ENCODE assay signal across 14 cellular contexts in genomic region chr11:67398661-67399563, GRCh38. TPM values are rescaled to one million over a fixed set of nuclear protein-coding genes. Genes with fewer than 3 reads are reported as not detected.
A peak's percentile ranks its signal among the peaks of the same experiment; 100 is the strongest.
DNase-seq lines count a peak whose midpoint lies in the region; ATAC-seq, FAIRE-seq and TF ChIP-seq lines count a peak whose summit lies in the region.
"Had no signal": no experiment of that assay in that cellular context is flagged by ENCODE, and none has a peak within 500 bp of the region (broad histone marks: within the 10 kb centered on the region; RNA-seq: fewer than 3 reads in every experiment).

No MANE protein-coding gene starts in this region.

- peaks cover 0 to 13% of the 10 kb centered on the region in 2 experiments for H4K20me1 ChIP-seq in H1 (replicated peaks in 1 of 2; ENCODE audit: control insufficient read depth in 1 of 2, insufficient read depth in 2 of 2, low read length in 2 of 2)

- no peak overlapping the region for H2BK12ac ChIP-seq in H1 (ENCODE audit: low read depth, low read length)

- H4K5ac ChIP-seq in H1 (ENCODE audit: insufficient read length, low read depth, low read length), result no peak overlapping the region

- H3K56ac ChIP-seq in H1 (replicated peaks; ENCODE audit: insufficient read length, low read depth, low read length), result no peak overlapping the region

- TF ChIP-seq POLR2A in H1 (IDR thresholded peaks at IDR 0.05; ENCODE audit: control extremely low read depth in 1 of 2, low read depth in 2 of 2, low read length in 2 of 2), result peak in 1 of 2 experiments; percentile 10; a peak in 1 of 3 replicates

- no peak overlapping the region for H3K4ac ChIP-seq in H1 (replicated peaks; ENCODE audit: insufficient read length, low read depth, low read length)

- H3K4me3 ChIP-seq in H1 (ENCODE audit: extremely low read depth in 1 of 4, insufficient read depth in 2 of 4, low read depth in 3 of 4, low read length in 4 of 4), result no peak overlapping the region
- H3K4me3 ChIP-seq: A549 had no signal

- peaks cover 40% of the 10 kb centered on the region for H3K36me3 Mint-ChIP-seq in activated CD4-positive, alpha-beta T cell treated with anti-CD3 and anti-CD28 coated beads, Interleukin-2, amount 10 ng/mL, durations not matched to agents 24 days and 14 days (ENCODE audit: low read depth)
- peaks cover 5% of the 10 kb centered on the region for H3K36me3 Mint-ChIP-seq in progenitor cell of endocrine pancreas (ENCODE audit: insufficient read depth)

- FAIRE-seq in H1 (lab: Jason Lieb, UNC) (no peak), frontal cortex (lab: Jason Lieb, UNC) (no peak)
- FAIRE-seq: A549 had no signal

- no peak overlapping the region for H2BK15ac ChIP-seq in H1 (ENCODE audit: low read length)

- no peak overlapping the region for H3K27ac ChIP-seq in H1 (ENCODE audit: low read depth, low read length)
- H3K27ac ChIP-seq: A549 had no signal

- no peak for ATAC-seq in GM21526 (IDR thresholded peaks at IDR 0.05; ENCODE audit: low FRiP score, unreplicated experiment)
- ATAC-seq: A549 had no signal

- CTCF ChIA-PET in H1 (lab: Charles Lee; ENCODE audit: partially characterized antibody), result interaction anchor here (1.4 to 34.8 kb wide), 2 partner anchors 25 to 41 kb away, joined by 3 to 1305 read pairs; partner anchors contain the start of gene POLD4

- H2AFZ ChIP-seq in H1 (ENCODE audit: low read length), result no peak overlapping the region

- H3K9me3 ChIP-seq in H1 (ENCODE audit: insufficient read depth in 2 of 2, low read depth in 1 of 2, low read length in 1 of 2), result no peaks in the 10 kb centered on the region
- H3K9me3 ChIP-seq: A549 had no signal

- peaks cover 31% of the 10 kb centered on the region for H3K4me1 Mint-ChIP-seq in activated CD4-positive, alpha-beta T cell treated with anti-CD3 and anti-CD28 coated beads, Interleukin-2, amount 10 ng/mL, durations not matched to agents 24 days and 14 days
- peaks cover 6% of the 10 kb centered on the region for H3K4me1 Mint-ChIP-seq in progenitor cell of endocrine pancreas (ENCODE audit: low read depth)

- peak overlapping the region; percentile 40 for H4K91ac ChIP-seq in H1 (replicated peaks; ENCODE audit: insufficient read length, low read length)

- no peak overlapping the region for H3K18ac ChIP-seq in H1 (ENCODE audit: extremely low read depth, low read length)

- peaks cover 4% of the 10 kb centered on the region; the same call in 1 of the 2 replicates for H3K23me2 ChIP-seq in H1 (ENCODE audit: low read depth, low read length)

- H3K9me3 Mint-ChIP-seq in activated CD4-positive, alpha-beta T cell treated with anti-CD3 and anti-CD28 coated beads, Interleukin-2, amount 10 ng/mL, durations not matched to agents 24 days and 14 days, result no peaks in the 10 kb centered on the region
- no peaks in the 10 kb centered on the region for H3K9me3 Mint-ChIP-seq in progenitor cell of endocrine pancreas (ENCODE audit: low read depth)

- H3K23ac ChIP-seq in H1 (ENCODE audit: insufficient read length), result no peak overlapping the region

- peaks cover 0 to 10% of the 10 kb centered on the region in 2 experiments; a peak in 2 of 4 replicates for H3K79me2 ChIP-seq in H1 (ENCODE audit: control insufficient read depth in 1 of 2, insufficient read depth in 2 of 2, low read length in 2 of 2)

- H3K9ac ChIP-seq in H1 (replicated peaks in 1 of 4; ENCODE audit: extremely low read depth in 1 of 4, low read depth in 3 of 4, low read length in 3 of 4), result no peak overlapping the region

- no peak overlapping the region for H2AK5ac ChIP-seq in H1 (ENCODE audit: low read depth, low read length)

- no peak overlapping the region for H2BK20ac ChIP-seq in H1 (ENCODE audit: low read length)

- TF ChIP-seq CTCF in H1 (IDR thresholded peaks at IDR 0.05; ENCODE audit: control extremely low read depth in 1 of 3, insufficient read depth in 1 of 3, low read depth in 1 of 3, low read length in 3 of 3), result no peak
- no peak for TF ChIP-seq CTCF in progenitor cell of endocrine pancreas (IDR thresholded peaks at IDR 0.05; ENCODE audit: unreplicated experiment)

- POLR2A ChIA-PET in H1 (lab: Charles Lee; ENCODE audit: partially characterized antibody), result interaction anchor here (1.4 to 4.3 kb wide), 8 partner anchors 12 to 69 kb away, joined by 3 to 25 read pairs (median 6); partner anchors contain the start of genes CARNS1 and PTPRCAP

- H3K27me3 ChIP-seq in H1 (replicated peaks in 1 of 4; ENCODE audit: control insufficient read depth in 3 of 4, extremely low read depth in 1 of 4, insufficient read depth in 3 of 4, low read length in 3 of 4), result no peaks in the 10 kb centered on the region

- peaks cover 0 to 11% (median 4%) of the 10 kb centered on the region in 4 experiments; a peak in 5 of 7 replicates for H3K4me1 ChIP-seq in H1 (replicated peaks in 1 of 4; ENCODE audit: control insufficient read depth in 3 of 4, insufficient read depth in 4 of 4, low read length in 3 of 4)

- peak overlapping the region; percentile 37 for H3K4me3 Mint-ChIP-seq in activated CD4-positive, alpha-beta T cell treated with anti-CD3 and anti-CD28 coated beads, Interleukin-2, amount 10 ng/mL, durations not matched to agents 24 days and 14 days
- H3K4me3 Mint-ChIP-seq in progenitor cell of endocrine pancreas (ENCODE audit: low read depth), result peak overlapping the region; percentile 26

- H2BK5ac ChIP-seq in H1 (ENCODE audit: low read depth, low read length), result peak overlapping the region; percentile 35; the same call in 1 of the 2 replicates

- H3K27ac Mint-ChIP-seq in activated CD4-positive, alpha-beta T cell treated with anti-CD3 and anti-CD28 coated beads, Interleukin-2, amount 10 ng/mL, durations not matched to agents 24 days and 14 days, result peak overlapping the region; percentile 45
- H3K27ac Mint-ChIP-seq in progenitor cell of endocrine pancreas, result no peak overlapping the region

- no peak for TF ChIP-seq RAD21 in H1 (IDR thresholded peaks at IDR 0.05 in 1 of 2, conservative IDR thresholded peaks at IDR 0.05 in 1 of 2; ENCODE audit: low read depth in 2 of 2, low read length in 2 of 2)

- TF ChIP-seq EP300 in H1 (IDR thresholded peaks at IDR 0.05; ENCODE audit: borderline replicate concordance in 1 of 2, low read depth in 2 of 2, low read length in 2 of 2), result no peak

- no peak overlapping the region for H2BK120ac ChIP-seq in H1 (replicated peaks; ENCODE audit: low read depth, low read length)

- H3K4me2 ChIP-seq in H1 (ENCODE audit: insufficient read depth in 1 of 2, low read depth in 2 of 2, low read length in 2 of 2), result no peak overlapping the region

- peaks cover 3% of the 10 kb centered on the region for H3K79me1 ChIP-seq in H1 (ENCODE audit: low read depth, low read length)

- H3K27me3 Mint-ChIP-seq in activated CD4-positive, alpha-beta T cell treated with anti-CD3 and anti-CD28 coated beads, Interleukin-2, amount 10 ng/mL, durations not matched to agents 24 days and 14 days, result no peaks in the 10 kb centered on the region
- H3K27me3 Mint-ChIP-seq in progenitor cell of endocrine pancreas, result no peaks in the 10 kb centered on the region

- 93% methylated on average over 26 of the region's 31 CpGs; no CpG with 5 or more reads in 1 of the 2 experiments for WGBS in H1 (ENCODE audit: extremely low coverage in 1 of 2, insufficient coverage in 1 of 2, insufficient read length in 1 of 2, insufficient replicate concordance in 2 of 2, low coverage in 1 of 2, low lambda C conversion rate in 2 of 2, missing lambda C conversion rate in 1 of 2), 2 experiments

- intact Hi-C loops in activated CD4-positive, alpha-beta T cell treated with anti-CD3 and anti-CD28 coated beads, Interleukin-2, amount 10 ng/mL, durations not matched to agents 24 days and 14 days (cut with micrococcal nuclease), result no loop called here

- H3K14ac ChIP-seq in H1 (ENCODE audit: insufficient read length), result no peak overlapping the region

- no peak for DNase-seq in activated CD4-positive, alpha-beta T cell treated with anti-CD3 and anti-CD28 coated beads, Interleukin-2, amount 10 ng/mL, durations not matched to agents 24 days and 14 days
- no peak for DNase-seq in activated CD4-positive, alpha-beta T cell treated with anti-CD3 and anti-CD28 coated beads, Interleukin-2, amount 50 U/mL, for 48 hours
- DNase-seq in H1 (ENCODE audit: low read depth in 1 of 2, low spot score in 2 of 2) (no peak), progenitor cell of endocrine pancreas (ENCODE audit: low spot score, unreplicated experiment) (no peak), CD1c-positive myeloid dendritic cell (ENCODE audit: extremely low spot score) (no peak), frontal cortex (ENCODE audit: low spot score in 2 of 2) (no peak)
- DNase-seq: DMS53; effector CD4-positive, alpha-beta T cell; kidney glomerular epithelial cell; MM.1S; NCI-H2171 treated with DMSO at 0.1 percent for 48 hours had no signal

- H4K8ac ChIP-seq in H1 (ENCODE audit: extremely low read depth, insufficient read depth, low read length), result peak overlapping the region; percentile 46; the same call in 1 of the 2 replicates

- H3K36me3 ChIP-seq in H1 (ENCODE audit: control insufficient read depth in 2 of 4, insufficient read depth in 4 of 4, low read length in 3 of 4), result peaks cover 6 to 21% (median 18%) of the 10 kb centered on the region in 4 experiments; a peak in 6 of 8 replicates

RNA-seq across cellular contexts. Expression of gene PPP1CA, which starts 2.7 kb away (rescaled TPM):
- total RNA-seq in activated CD4-positive, alpha-beta T cell treated with anti-CD3 and anti-CD28 coated beads, Interleukin-2, amount 10 ng/mL, durations not matched to agents 24 days and 14 days, result 251 and 252 TPM in 2 replicates
- 264 TPM for polyA plus RNA-seq in PFSK-1 (2012; ENCODE audit: insufficient read length, low read depth)
- 198 and 210 TPM in 2 replicates for total RNA-seq in H1 (2021; fragmentation: NEBNext Ultra II Directional; extraction: Animal tissue kit (Norgen Biotek cat#: 25700))
- polyA plus RNA-seq in H1 (2011; rRNA removed), result 359 and 430 TPM in 2 replicates
- 274 TPM for polyA plus RNA-seq in H1 (2011; cell fraction: cytosol; rRNA removed)
- 218 TPM for polyA plus RNA-seq in H1 (2011; cell fraction: nucleus; rRNA removed)
- 139 to 201 TPM (median 197 TPM) in 4 replicates for polyA plus RNA-seq in H1 (2012, experiment 1 of 2)
- 283 TPM for polyA plus RNA-seq in H1 (2012, experiment 2 of 2)
- polyA plus RNA-seq in H1 (2013, experiment 1 of 2), result 157 TPM
- polyA plus RNA-seq in H1 (2013, experiment 2 of 2), result 156 TPM
- 140 and 166 TPM in 2 replicates for polyA minus RNA-seq in H1 (2011; rRNA and poly(A)+ RNA removed)
- 98.8 TPM for polyA minus RNA-seq in H1 (2011; cell fraction: cytosol; rRNA and poly(A)+ RNA removed)
- 65.8 TPM for polyA minus RNA-seq in H1 (2011; cell fraction: nucleus; rRNA and poly(A)+ RNA removed)
- total RNA-seq in progenitor cell of endocrine pancreas (140 and 145 TPM in 2 replicates), frontal cortex (69.3 TPM)

RNA-seq across cellular contexts. Expression of gene TBC1D10C, which starts 5.0 kb away (rescaled TPM):
- 115 and 119 TPM in 2 replicates for total RNA-seq in activated CD4-positive, alpha-beta T cell treated with anti-CD3 and anti-CD28 coated beads, Interleukin-2, amount 10 ng/mL, durations not matched to agents 24 days and 14 days
- polyA plus RNA-seq in PFSK-1 (2012; ENCODE audit: insufficient read length, low read depth), result 3.7 TPM
- 0.69 TPM in 1 of 2 replicates, not detected in the other for total RNA-seq in H1 (2021; fragmentation: NEBNext Ultra II Directional; extraction: Animal tissue kit (Norgen Biotek cat#: 25700))
- 0.27 and 0.35 TPM in 2 replicates for polyA plus RNA-seq in H1 (2011; rRNA removed)
- 0.16 TPM for polyA plus RNA-seq in H1 (2011; cell fraction: cytosol; rRNA removed)
- polyA plus RNA-seq in H1 (2011; cell fraction: nucleus; rRNA removed), result 1.6 TPM
- 0.11 to 1.00 TPM (median 0.55 TPM) in 4 replicates for polyA plus RNA-seq in H1 (2012, experiment 1 of 2)
- polyA plus RNA-seq in H1 (2012, experiment 2 of 2), result 0.31 TPM
- polyA plus RNA-seq in H1 (2013, experiment 1 of 2), result 0.41 TPM
- polyA plus RNA-seq in H1 (2013, experiment 2 of 2), result 0.46 TPM
- polyA minus RNA-seq in H1 (2011; rRNA and poly(A)+ RNA removed), result 0.22 and 0.41 TPM in 2 replicates
- not detected for polyA minus RNA-seq in H1 (2011; cell fraction: cytosol; rRNA and poly(A)+ RNA removed)
- polyA minus RNA-seq in H1 (2011; cell fraction: nucleus; rRNA and poly(A)+ RNA removed), result 0.40 TPM
- total RNA-seq in progenitor cell of endocrine pancreas (0.24 TPM in 1 of 2 replicates, not detected in the other), frontal cortex (not detected)
- polyA plus RNA-seq: A549 had no signal

RNA-seq across cellular contexts. Expression of gene RAD9A, which starts 7.1 kb away (rescaled TPM):
- 31.6 and 34.3 TPM in 2 replicates for total RNA-seq in activated CD4-positive, alpha-beta T cell treated with anti-CD3 and anti-CD28 coated beads, Interleukin-2, amount 10 ng/mL, durations not matched to agents 24 days and 14 days
- polyA plus RNA-seq in PFSK-1 (2012; ENCODE audit: insufficient read length, low read depth), result 38.8 TPM
- total RNA-seq in H1 (2021; fragmentation: NEBNext Ultra II Directional; extraction: Animal tissue kit (Norgen Biotek cat#: 25700)), result 20.8 and 22.2 TPM in 2 replicates
- 25.5 and 29.6 TPM in 2 replicates for polyA plus RNA-seq in H1 (2011; rRNA removed)
- 25.1 TPM for polyA plus RNA-seq in H1 (2011; cell fraction: cytosol; rRNA removed)
- 76.6 TPM for polyA plus RNA-seq in H1 (2011; cell fraction: nucleus; rRNA removed)
- 19.7 to 23.9 TPM (median 22.6 TPM) in 4 replicates for polyA plus RNA-seq in H1 (2012, experiment 1 of 2)
- polyA plus RNA-seq in H1 (2012, experiment 2 of 2), result 19.6 TPM
- 19.6 TPM for polyA plus RNA-seq in H1 (2013, experiment 1 of 2)
- 18.6 TPM for polyA plus RNA-seq in H1 (2013, experiment 2 of 2)
- 5.9 and 10.4 TPM in 2 replicates for polyA minus RNA-seq in H1 (2011; rRNA and poly(A)+ RNA removed)
- polyA minus RNA-seq in H1 (2011; cell fraction: cytosol; rRNA and poly(A)+ RNA removed), result 10.0 TPM
- polyA minus RNA-seq in H1 (2011; cell fraction: nucleus; rRNA and poly(A)+ RNA removed), result 17.6 TPM
- total RNA-seq in progenitor cell of endocrine pancreas (39.0 and 49.1 TPM in 2 replicates), frontal cortex (11.8 TPM)

RNA-seq across cellular contexts. Expression of gene CARNS1, which starts 16.6 kb away (rescaled TPM):
- 0.77 and 0.83 TPM in 2 replicates for total RNA-seq in activated CD4-positive, alpha-beta T cell treated with anti-CD3 and anti-CD28 coated beads, Interleukin-2, amount 10 ng/mL, durations not matched to agents 24 days and 14 days
- polyA plus RNA-seq in PFSK-1 (2012; ENCODE audit: insufficient read length, low read depth), result 1.1 TPM
- total RNA-seq in H1 (2021; fragmentation: NEBNext Ultra II Directional; extraction: Animal tissue kit (Norgen Biotek cat#: 25700)), result 0.61 and 1.1 TPM in 2 replicates
- polyA plus RNA-seq in H1 (2011; rRNA removed), result 0.82 and 0.96 TPM in 2 replicates
- 1.1 TPM for polyA plus RNA-seq in H1 (2011; cell fraction: cytosol; rRNA removed)
- 5.7 TPM for polyA plus RNA-seq in H1 (2011; cell fraction: nucleus; rRNA removed)
- 0.72 to 2.2 TPM (median 1.1 TPM) in 4 replicates for polyA plus RNA-seq in H1 (2012, experiment 1 of 2)
- 0.47 TPM for polyA plus RNA-seq in H1 (2012, experiment 2 of 2)
- 0.51 TPM for polyA plus RNA-seq in H1 (2013, experiment 1 of 2)
- 0.31 TPM for polyA plus RNA-seq in H1 (2013, experiment 2 of 2)
- polyA minus RNA-seq in H1 (2011; rRNA and poly(A)+ RNA removed), result 0.47 and 0.54 TPM in 2 replicates
- polyA minus RNA-seq in H1 (2011; cell fraction: cytosol; rRNA and poly(A)+ RNA removed), result 0.22 TPM
- polyA minus RNA-seq in H1 (2011; cell fraction: nucleus; rRNA and poly(A)+ RNA removed), result 1.4 TPM
- total RNA-seq in progenitor cell of endocrine pancreas (0.29 and 0.53 TPM in 2 replicates), frontal cortex (under 0.01 TPM)

RNA-seq across cellular contexts. Expression of gene CLCF1, which starts 25.5 kb away (rescaled TPM):
- 0.63 and 0.66 TPM in 2 replicates for total RNA-seq in activated CD4-positive, alpha-beta T cell treated with anti-CD3 and anti-CD28 coated beads, Interleukin-2, amount 10 ng/mL, durations not matched to agents 24 days and 14 days
- 1.7 TPM for polyA plus RNA-seq in PFSK-1 (2012; ENCODE audit: insufficient read length, low read depth)
- 0.32 and 0.57 TPM in 2 replicates for total RNA-seq in H1 (2021; fragmentation: NEBNext Ultra II Directional; extraction: Animal tissue kit (Norgen Biotek cat#: 25700))
- polyA plus RNA-seq in H1 (2011; rRNA removed), result 1.2 and 2.6 TPM in 2 replicates
- polyA plus RNA-seq in H1 (2011; cell fraction: cytosol; rRNA removed), result 1.0 TPM
- polyA plus RNA-seq in H1 (2011; cell fraction: nucleus; rRNA removed), result 2.7 TPM
- 0.81 to 1.2 TPM (median 1.0 TPM) in 4 replicates for polyA plus RNA-seq in H1 (2012, experiment 1 of 2)
- polyA plus RNA-seq in H1 (2012, experiment 2 of 2), result 0.81 TPM
- polyA plus RNA-seq in H1 (2013, experiment 1 of 2), result 0.95 TPM
- polyA plus RNA-seq in H1 (2013, experiment 2 of 2), result 0.66 TPM
- 0.54 TPM in 2 replicates for polyA minus RNA-seq in H1 (2011; rRNA and poly(A)+ RNA removed)
- not detected for polyA minus RNA-seq in H1 (2011; cell fraction: cytosol; rRNA and poly(A)+ RNA removed)
- 0.40 TPM for polyA minus RNA-seq in H1 (2011; cell fraction: nucleus; rRNA and poly(A)+ RNA removed)
- total RNA-seq in progenitor cell of endocrine pancreas (5.4 and 6.9 TPM in 2 replicates), frontal cortex (under 0.01 TPM)

Comparison
In these comparisons a context has a peak if more than half of its experiments do, and no peak if none do; other contexts are left out.
1. RNA of gene TBC1D10C, which starts 5.0 kb away (total RNA-seq): 115 to 119 TPM in activated CD4-positive, alpha-beta T cell treated with anti-CD3 and anti-CD28 coated beads, Interleukin-2, amount 10 ng/mL, durations not matched to agents 24 days and 14 days; 0.69 TPM in H1, 0.24 TPM in progenitor cell of endocrine pancreas and not detected in frontal cortex (single experiment); every median in the first group is over 10 times any median in the second.